1 cellular context compared by ENCODE assay signal in the genomic region with DNA sequence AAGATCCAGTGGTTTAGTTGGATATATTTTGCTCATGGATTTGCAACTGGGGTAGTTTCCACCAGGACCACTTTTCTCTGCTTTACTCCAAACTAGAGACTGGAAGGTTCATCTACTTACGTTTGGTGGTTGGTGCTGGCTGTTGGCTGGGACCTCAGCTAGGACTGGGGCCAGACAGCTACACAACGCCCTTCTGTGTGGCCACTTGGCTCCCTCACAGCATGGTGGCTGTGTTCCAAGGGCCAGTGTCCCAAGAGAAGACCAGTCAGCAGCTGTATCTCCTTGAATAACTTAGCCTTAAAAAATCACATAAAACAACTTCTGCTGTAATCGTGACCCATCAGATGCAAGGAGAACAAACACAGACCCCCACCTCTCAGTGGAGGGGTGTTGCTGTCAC.
TF ChIP-seq lines count a peak whose summit lies in the region.

No MANE protein-coding gene starts in this region.

TF ChIP-seq in SK-N-SH treated with all-trans-retinoic acid at 6 μM for 48 hours, 23 proteins besides CTCF, POLR2A, EP300 and RAD21 (continued from another document):
- TF ChIP-seq, protein P1, sequence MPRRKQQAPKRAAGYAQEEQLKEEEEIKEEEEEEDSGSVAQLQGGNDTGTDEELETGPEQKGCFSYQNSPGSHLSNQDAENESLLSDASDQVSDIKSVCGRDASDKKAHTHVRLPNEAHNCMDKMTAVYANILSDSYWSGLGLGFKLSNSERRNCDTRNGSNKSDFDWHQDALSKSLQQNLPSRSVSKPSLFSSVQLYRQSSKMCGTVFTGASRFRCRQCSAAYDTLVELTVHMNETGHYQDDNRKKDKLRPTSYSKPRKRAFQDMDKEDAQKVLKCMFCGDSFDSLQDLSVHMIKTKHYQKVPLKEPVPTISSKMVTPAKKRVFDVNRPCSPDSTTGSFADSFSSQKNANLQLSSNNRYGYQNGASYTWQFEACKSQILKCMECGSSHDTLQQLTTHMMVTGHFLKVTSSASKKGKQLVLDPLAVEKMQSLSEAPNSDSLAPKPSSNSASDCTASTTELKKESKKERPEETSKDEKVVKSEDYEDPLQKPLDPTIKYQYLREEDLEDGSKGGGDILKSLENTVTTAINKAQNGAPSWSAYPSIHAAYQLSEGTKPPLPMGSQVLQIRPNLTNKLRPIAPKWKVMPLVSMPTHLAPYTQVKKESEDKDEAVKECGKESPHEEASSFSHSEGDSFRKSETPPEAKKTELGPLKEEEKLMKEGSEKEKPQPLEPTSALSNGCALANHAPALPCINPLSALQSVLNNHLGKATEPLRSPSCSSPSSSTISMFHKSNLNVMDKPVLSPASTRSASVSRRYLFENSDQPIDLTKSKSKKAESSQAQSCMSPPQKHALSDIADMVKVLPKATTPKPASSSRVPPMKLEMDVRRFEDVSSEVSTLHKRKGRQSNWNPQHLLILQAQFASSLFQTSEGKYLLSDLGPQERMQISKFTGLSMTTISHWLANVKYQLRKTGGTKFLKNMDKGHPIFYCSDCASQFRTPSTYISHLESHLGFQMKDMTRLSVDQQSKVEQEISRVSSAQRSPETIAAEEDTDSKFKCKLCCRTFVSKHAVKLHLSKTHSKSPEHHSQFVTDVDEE (CRISPR knock-in tag; IDR thresholded peaks at IDR 0.05), result no peak
- TF ChIP-seq SNAI2 (CRISPR knock-in tag; IDR thresholded peaks at IDR 0.05) (no peak), TCF4 (CRISPR knock-in tag; IDR thresholded peaks at IDR 0.05; ENCODE audit: borderline replicate concordance) (no peak), ESRRG (CRISPR knock-in tag; IDR thresholded peaks at IDR 0.05) (no peak), ZNF8 (CRISPR knock-in tag; IDR thresholded peaks at IDR 0.05) (no peak), ZFP30 (CRISPR knock-in tag; IDR thresholded peaks at IDR 0.05) (no peak), ISL1 (CRISPR knock-in tag; IDR thresholded peaks at IDR 0.05) (no peak), TOX (CRISPR knock-in tag; IDR thresholded peaks at IDR 0.05; ENCODE audit: borderline replicate concordance) (no peak), ZNF565 (CRISPR knock-in tag; conservative IDR thresholded peaks at IDR 0.05; ENCODE audit: low read depth) (no peak)
- TF ChIP-seq, protein P2, sequence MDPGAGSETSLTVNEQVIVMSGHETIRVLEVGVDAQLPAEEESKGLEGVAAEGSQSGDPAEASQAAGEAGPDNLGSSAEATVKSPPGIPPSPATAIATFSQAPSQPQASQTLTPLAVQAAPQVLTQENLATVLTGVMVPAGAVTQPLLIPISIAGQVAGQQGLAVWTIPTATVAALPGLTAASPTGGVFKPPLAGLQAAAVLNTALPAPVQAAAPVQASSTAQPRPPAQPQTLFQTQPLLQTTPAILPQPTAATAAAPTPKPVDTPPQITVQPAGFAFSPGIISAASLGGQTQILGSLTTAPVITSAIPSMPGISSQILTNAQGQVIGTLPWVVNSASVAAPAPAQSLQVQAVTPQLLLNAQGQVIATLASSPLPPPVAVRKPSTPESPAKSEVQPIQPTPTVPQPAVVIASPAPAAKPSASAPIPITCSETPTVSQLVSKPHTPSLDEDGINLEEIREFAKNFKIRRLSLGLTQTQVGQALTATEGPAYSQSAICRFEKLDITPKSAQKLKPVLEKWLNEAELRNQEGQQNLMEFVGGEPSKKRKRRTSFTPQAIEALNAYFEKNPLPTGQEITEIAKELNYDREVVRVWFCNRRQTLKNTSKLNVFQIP (CRISPR knock-in tag; IDR thresholded peaks at IDR 0.05; ENCODE audit: borderline replicate concordance, low read depth), result no peak
